8 cellular contexts compared by ENCODE assay signal in genomic region chr1:20194770-20195463, GRCh38. TPM values are rescaled to one million over a fixed set of nuclear protein-coding genes. Genes with fewer than 3 reads are reported as not detected.
A peak's percentile ranks its signal among the peaks of the same experiment; 100 is the strongest.
DNase-seq lines count a peak whose midpoint lies in the region; ATAC-seq and TF ChIP-seq lines count a peak whose summit lies in the region.

No MANE protein-coding gene starts in this region.

- H3K4ac ChIP-seq in neuronal stem cell (ENCODE audit: low read length) = no peak overlapping the region

- ATAC-seq in thoracic aorta (ENCODE audit: insufficient number of reproducible peaks, low FRiP score, low read depth) = no peak
- ATAC-seq in HG02678 (IDR thresholded peaks at IDR 0.05; ENCODE audit: unreplicated experiment) = no peak

- no peak for DNase-seq in AG09309 (ENCODE audit: low read depth)
- peak; percentile 74 for DNase-seq in H7
- DNase-seq in OCI-LY7 (ENCODE audit: low spot score) = peak; percentile 81
- DNase-seq in activated T-cell treated with anti-CD3 and anti-CD28 coated beads, Interleukin-2, amount 50 U/mL, for 48 hours = peak; percentile 85 to 89
- DNase-seq in fibroblast of mammary gland (ENCODE audit: low read depth) = peak; percentile 54
- DNase-seq in neuronal stem cell (ENCODE audit: low spot score) = peak; percentile 51
- no peak for DNase-seq in thoracic aorta (ENCODE audit: low spot score)

- no peaks in the 10 kb centered on the region for H3K9me2 ChIP-seq in OCI-LY7 (ENCODE audit: insufficient read depth, low read length)

- BruUV-seq in OCI-LY7 (replicated peaks; lab: Mats Ljungman, UMichigan) = no TSS peak

- no peak overlapping the region for H2BK120ac ChIP-seq in neuronal stem cell (ENCODE audit: low read depth, low read length)

- H3K27ac ChIP-seq in OCI-LY7 (ENCODE audit: low read depth, low read length, poor library complexity, severe bottlenecking) (no peak overlapping the region), neuronal stem cell (replicated peaks; ENCODE audit: low read length) (no peak overlapping the region), thoracic aorta (no peak overlapping the region)

- H2AK5ac ChIP-seq in neuronal stem cell (ENCODE audit: low read depth, low read length) = no peak overlapping the region

- POLR2A ChIA-PET in OCI-LY7 (lab: Charles Lee) = interaction anchor here (1.3 kb wide), 1 partner anchor 23 kb away, joined by 6 read pairs; no protein-coding TSS in a partner anchor

- peaks cover 47% of the 10 kb centered on the region for H3K4me1 ChIP-seq in OCI-LY7 (ENCODE audit: insufficient read depth, low read length, poor library complexity, severe bottlenecking)
- no peaks in the 10 kb centered on the region for H3K4me1 ChIP-seq in neuronal stem cell (ENCODE audit: control insufficient read depth in 2 of 2, insufficient read depth in 1 of 2, low read depth in 1 of 2, low read length in 2 of 2)
- H3K4me1 ChIP-seq in thoracic aorta (ENCODE audit: control insufficient read depth in 1 of 2, low read depth in 2 of 2) = no peaks in the 10 kb centered on the region

- H3K36me3 ChIP-seq in H7 (replicated peaks; ENCODE audit: control insufficient read depth, insufficient read depth, low read length) (no peaks in the 10 kb centered on the region), OCI-LY7 (ENCODE audit: insufficient read depth, low read length) (no peaks in the 10 kb centered on the region), neuronal stem cell (replicated peaks in 1 of 2; ENCODE audit: control insufficient read depth in 2 of 2, insufficient read depth in 2 of 2, low read length in 2 of 2) (no peaks in the 10 kb centered on the region), thoracic aorta (no peaks in the 10 kb centered on the region)

- no peak overlapping the region for H2BK12ac ChIP-seq in neuronal stem cell (ENCODE audit: low read length)

- H4K8ac ChIP-seq in neuronal stem cell (ENCODE audit: low read depth, low read length) = no peak overlapping the region

- no peaks in the 10 kb centered on the region for H3K79me1 ChIP-seq in neuronal stem cell (ENCODE audit: low read depth, low read length)

- no peaks in the 10 kb centered on the region for H3K9me3 ChIP-seq in OCI-LY7 (ENCODE audit: low read length)
- H3K9me3 ChIP-seq in neuronal stem cell (replicated peaks in 1 of 2; ENCODE audit: control insufficient read depth in 2 of 2, insufficient read depth in 1 of 2, low read depth in 1 of 2, low read length in 2 of 2) = no peaks in the 10 kb centered on the region
- no peaks in the 10 kb centered on the region for H3K9me3 ChIP-seq in thoracic aorta

- H3K27me3 ChIP-seq in H7 (ENCODE audit: control insufficient read depth, insufficient read depth, low read length) (no peaks in the 10 kb centered on the region; the same call in 1 of the 2 replicates), neuronal stem cell (ENCODE audit: control insufficient read depth in 3 of 3, insufficient read depth in 3 of 3, low read depth in 1 of 3, low read length in 3 of 3) (peaks cover 0 to 7% (median 2%) of the 10 kb centered on the region in 3 experiments), thoracic aorta (replicated peaks; ENCODE audit: insufficient read depth) (no peaks in the 10 kb centered on the region)

- intact Hi-C loops in OCI-LY7 (cut with micrococcal nuclease; ENCODE audit: unreplicated experiment) = loop anchor here (1.0 kb wide), 3 partner anchors 30 to 277 kb away; no protein-coding TSS in a partner anchor

- H2BK5ac ChIP-seq in neuronal stem cell (ENCODE audit: low read length) = no peak overlapping the region

- CTCF ChIA-PET in OCI-LY7 (lab: Charles Lee; ENCODE audit: unreplicated experiment) = interaction anchor here (0.8 to 1.4 kb wide), 3 partner anchors 16 to 20 kb away, joined by 4 to 5 read pairs (median 4); no protein-coding TSS in a partner anchor

- H3K23ac ChIP-seq in neuronal stem cell (ENCODE audit: low read depth, low read length, poor library complexity) = no peak overlapping the region

- no peak overlapping the region for H3K18ac ChIP-seq in neuronal stem cell (ENCODE audit: low read length)

- H4K91ac ChIP-seq in neuronal stem cell (ENCODE audit: low read depth, low read length, poor library complexity) = no peak overlapping the region

- no peaks in the 10 kb centered on the region for H4K20me1 ChIP-seq in OCI-LY7 (ENCODE audit: insufficient read depth, low read length)

- no peak overlapping the region for H2BK15ac ChIP-seq in neuronal stem cell (ENCODE audit: low read length)

- H3K4me3 ChIP-seq in AG09309 (ENCODE audit: control insufficient read depth, low read depth, low read length) (no peak overlapping the region), H7 (ENCODE audit: insufficient read depth, low read depth, low read length) (no peak overlapping the region), OCI-LY7 (ENCODE audit: low read depth, low read length, poor library complexity, severe bottlenecking) (no peak overlapping the region), fibroblast of mammary gland (ENCODE audit: control insufficient read depth, low read depth, low read length) (no peak overlapping the region), neuronal stem cell (ENCODE audit: low read length in 2 of 2) (no peak overlapping the region), thoracic aorta (no peak overlapping the region)

- no peak overlapping the region for H3K9ac ChIP-seq in neuronal stem cell (ENCODE audit: low read depth, low read length, poor library complexity)

- H3K79me2 ChIP-seq in OCI-LY7 (ENCODE audit: insufficient read depth, low read depth, low read length) = no peaks in the 10 kb centered on the region

- no CpG with 5 or more reads among the region's 15 CpGs for WGBS in neuronal stem cell (ENCODE audit: extremely low coverage in 2 of 2, insufficient read length in 2 of 2, insufficient replicate concordance in 1 of 2), 2 donors

- TF ChIP-seq CTCF in AG09309 (IDR thresholded peaks at IDR 0.05; ENCODE audit: control insufficient read depth, insufficient read depth, low read depth, low read length, missing control alignments) (peak; percentile 95), OCI-LY7 (conservative IDR thresholded peaks at IDR 0.05; ENCODE audit: low read length) (peak; percentile 98), fibroblast of mammary gland (conservative IDR thresholded peaks at IDR 0.05; ENCODE audit: control insufficient read depth, insufficient read depth, low read depth, low read length) (peak; percentile 91), thoracic aorta (IDR thresholded peaks at IDR 0.05) (peak; percentile 44)

- H3K4me2 ChIP-seq in OCI-LY7 (ENCODE audit: low read length) = peak overlapping the region; percentile 58
- H3K4me2 ChIP-seq in neuronal stem cell (ENCODE audit: insufficient read depth, low read length, poor library complexity, severe bottlenecking) = no peak overlapping the region

- H2AFZ ChIP-seq in OCI-LY7 (ENCODE audit: low read length) = peak overlapping the region; percentile 60; the same call in 1 of the 2 replicates
- H2AFZ ChIP-seq in neuronal stem cell (ENCODE audit: low read length) = no peak overlapping the region

- no peak overlapping the region for H3K14ac ChIP-seq in neuronal stem cell (ENCODE audit: low read length)

RNA-seq across cellular contexts. Expression of gene PLA2G2C, which starts 8.6 kb away (rescaled TPM):
- total RNA-seq in H7 (2014; rRNA removed; shearing (Covaris generic)) = 0.04 TPM in 1 of 2 replicates, not detected in the other
- total RNA-seq in OCI-LY7 (2014; rRNA removed; shearing (Covaris generic)) = 0.44 TPM in 1 of 2 replicates, not detected in the other
- total RNA-seq in OCI-LY7 (2022) = 0.57 and 0.83 TPM in 2 replicates
- not detected for polyA plus RNA-seq in neuronal stem cell (2013, experiment 1 of 2)
- not detected for polyA plus RNA-seq in neuronal stem cell (2013, experiment 2 of 2)
- total RNA-seq in thoracic aorta = not detected

RNA-seq across cellular contexts. Expression of gene UBXN10, which starts 9.0 kb away (rescaled TPM):
- 0.73 and 1.4 TPM in 2 replicates for total RNA-seq in H7 (2014; rRNA removed; shearing (Covaris generic))
- total RNA-seq in OCI-LY7 (2014; rRNA removed; shearing (Covaris generic)) = 0.28 and 0.50 TPM in 2 replicates
- total RNA-seq in OCI-LY7 (2022) (0.35 and 0.42 TPM in 2 replicates), thoracic aorta (under 1 TPM; 0.28 to 0.68 TPM)
- polyA plus RNA-seq in neuronal stem cell (2013, experiment 1 of 2) = 0.50 TPM
- polyA plus RNA-seq in neuronal stem cell (2013, experiment 2 of 2) = 0.55 TPM

RNA-seq across cellular contexts. Expression of gene PLA2G2F, which starts 55.8 kb away (rescaled TPM):
- total RNA-seq in H7 (2014; rRNA removed; shearing (Covaris generic)) = not detected in 2 replicates
- total RNA-seq in OCI-LY7 (2014; rRNA removed; shearing (Covaris generic)) = not detected in 2 replicates
- total RNA-seq in OCI-LY7 (2022) (not detected in 2 replicates), thoracic aorta (not detected)
- polyA plus RNA-seq in neuronal stem cell (2013, experiment 1 of 2) = not detected
- not detected for polyA plus RNA-seq in neuronal stem cell (2013, experiment 2 of 2)

Comparison
In these comparisons a context has a peak if more than half of its experiments do, and no peak if none do; other contexts are left out.
1. DNase-seq: peak in H7 (single experiment), OCI-LY7 (single experiment), activated T-cell treated with anti-CD3 and anti-CD28 coated beads, Interleukin-2, amount 50 U/mL, for 48 hours (2 of 2), fibroblast of mammary gland (single experiment) and neuronal stem cell (single experiment); none in AG09309 (single experiment) and thoracic aorta (single experiment).
2. CTCF ChIP-seq: peak in every context shown above with its lines; median percentile 98 in OCI-LY7; 95 in AG09309; 91 in fibroblast of mammary gland; 44 in thoracic aorta.